ENCODE assay signal across 9 cellular contexts in the genomic region with DNA sequence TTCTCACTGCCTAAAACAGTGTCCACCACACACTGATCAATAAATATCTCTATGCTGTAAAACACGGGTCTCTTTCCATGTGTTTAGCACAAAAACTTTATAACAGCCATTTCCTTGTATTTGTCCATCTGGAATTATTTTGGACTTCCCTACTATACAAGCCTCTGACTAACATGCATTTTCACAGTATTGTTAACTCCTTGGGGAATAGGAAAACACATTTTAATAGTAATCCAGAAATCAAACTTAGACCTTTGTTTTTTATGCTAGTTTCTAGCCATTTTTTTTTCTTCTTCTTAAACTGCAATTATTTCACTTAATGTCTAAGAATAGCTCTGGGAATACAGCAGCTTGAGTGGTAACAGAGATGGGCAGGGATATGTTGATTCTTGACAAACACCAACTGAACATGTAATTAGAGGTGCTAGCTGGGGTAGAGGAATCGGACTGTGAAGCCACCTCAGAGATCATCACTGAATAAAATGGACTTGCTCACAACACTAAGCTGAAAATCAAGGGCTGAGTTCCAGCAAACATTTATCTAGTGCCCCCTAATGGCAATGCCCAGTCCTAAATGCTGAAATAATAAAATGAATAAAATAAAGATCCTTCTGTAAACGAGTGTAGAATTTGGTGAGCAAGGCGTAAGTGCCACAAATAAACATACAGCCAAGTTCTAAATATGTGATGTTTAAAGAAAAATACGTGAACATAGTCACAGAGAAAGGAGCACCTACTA.
DNase-seq lines count a peak whose midpoint lies in the region; ATAC-seq, FAIRE-seq and TF ChIP-seq lines count a peak whose summit lies in the region.
"Had no signal": no experiment of that assay in that cellular context is flagged by ENCODE, and none has a peak within 500 bp of the region (broad histone marks: within the 10 kb centered on the region; RNA-seq: fewer than 3 reads in every experiment).

No MANE protein-coding gene starts in this region.

- H3K4me3 ChIP-seq in BE2C (ENCODE audit: low read depth, low read length): no peak overlapping the region
- H3K4me3 ChIP-seq in astrocyte of the cerebellum (ENCODE audit: low read depth, low read length): no peak overlapping the region

- peaks cover 2% of the 10 kb centered on the region; the same call in 1 of the 2 replicates for H3K4me1 ChIP-seq in BE2C

- peak; percentile 66 for TF ChIP-seq CTCF in BE2C (IDR thresholded peaks at IDR 0.05; ENCODE audit: low read depth, low read length)
- TF ChIP-seq CTCF in astrocyte of the cerebellum (IDR thresholded peaks at IDR 0.05; ENCODE audit: low read depth, low read length, missing control alignments): peak; percentile 69

- TF ChIP-seq POLR2A in H54 (IDR thresholded peaks at IDR 0.05; ENCODE audit: low read depth, low read length): no peak

- DNase-seq in BE2C (peak; percentile 19), HPDE6-E6E7 (ENCODE audit: extremely low spot score) (peak; percentile 31), astrocyte of the cerebellum (ENCODE audit: low read depth) (no peak), left lobe of liver (ENCODE audit: low spot score) (no peak), NCI-H226 (no peak), H54 (ENCODE audit: insufficient read length, low spot score) (no peak), HK-2 (ENCODE audit: unreplicated experiment) (no peak)

- no peaks in the 10 kb centered on the region for H3K36me3 ChIP-seq in BE2C

- no peaks in the 10 kb centered on the region for H3K9me3 ChIP-seq in BE2C

- H3K27me3 ChIP-seq in BE2C: no peaks in the 10 kb centered on the region

- peak; percentile 88 for ATAC-seq in left lobe of liver
- no peak for ATAC-seq in HG02840 (IDR thresholded peaks at IDR 0.05; ENCODE audit: low FRiP score, unreplicated experiment)

- FAIRE-seq in H54 (lab: Jason Lieb, UNC): no peak
- FAIRE-seq: GM12892 had no signal

- in situ Hi-C loops in astrocyte of the cerebellum (cut with HindIII; ENCODE audit: low sequenced_read_pairs): no loop called here

Comparison
In these comparisons a context has a peak if more than half of its experiments do, and no peak if none do; other contexts are left out.
1. DNase-seq: peak in BE2C (single experiment) and HPDE6-E6E7 (single experiment); none in astrocyte of the cerebellum (single experiment), left lobe of liver (single experiment), NCI-H226 (single experiment), H54 (single experiment) and HK-2 (single experiment).